11 cellular contexts compared by ENCODE assay signal in the genomic region with DNA sequence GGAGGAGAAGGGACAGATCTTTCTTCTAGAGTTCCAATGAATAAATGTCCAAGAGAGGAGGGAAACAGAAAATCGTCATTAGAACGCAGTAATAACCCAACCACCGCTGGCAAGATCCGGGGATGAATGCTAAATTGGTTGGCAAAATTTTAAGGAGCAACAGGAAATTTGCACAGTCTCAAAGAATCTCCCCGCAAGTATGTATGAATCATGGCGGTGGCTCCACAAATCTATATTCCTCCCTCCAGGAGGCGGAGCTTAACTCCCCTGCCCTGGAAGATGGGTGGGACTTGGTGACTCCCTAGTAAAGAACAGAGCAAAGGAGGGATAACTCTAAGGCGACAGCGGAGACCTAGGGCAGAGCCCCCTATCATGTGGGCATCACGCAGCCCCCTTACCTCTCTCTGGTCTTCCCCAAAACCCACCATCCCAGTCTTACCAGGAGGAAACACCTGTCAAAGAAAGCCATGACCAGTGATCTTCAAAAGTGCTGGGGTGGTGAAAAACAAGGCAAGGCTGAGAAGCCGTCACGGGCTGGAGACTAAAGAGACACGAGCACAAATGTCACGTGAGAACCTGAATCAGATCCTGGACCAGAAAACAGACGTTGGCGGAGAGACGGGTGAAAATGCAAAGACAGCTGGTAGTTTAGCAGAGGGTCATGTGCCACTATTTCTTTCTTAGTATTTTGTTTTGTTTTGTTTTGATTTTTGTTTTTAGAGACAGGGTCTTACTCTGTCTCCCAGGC.
DNase-seq lines count a peak whose midpoint lies in the region; ATAC-seq and TF ChIP-seq lines count a peak whose summit lies in the region.
"Had no signal": no experiment of that assay in that cellular context is flagged by ENCODE, and none has a peak within 500 bp of the region (broad histone marks: within the 10 kb centered on the region; RNA-seq: fewer than 3 reads in every experiment).

No MANE protein-coding gene starts in this region.

- H3K4me3 ChIP-seq in AG10803 (ENCODE audit: low read length) = peak overlapping the region; percentile 22
- no peak overlapping the region for H3K4me3 ChIP-seq in effector memory CD4-positive, alpha-beta T cell (ENCODE audit: insufficient read depth, low read depth, low read length, poor library complexity, severe bottlenecking)

- no peaks in the 10 kb centered on the region for H3K9me3 Mint-ChIP-seq in endothelial cell (ENCODE audit: unreplicated experiment)
- H3K9me3 Mint-ChIP-seq in nephron = no peaks in the 10 kb centered on the region
- H3K9me3 Mint-ChIP-seq: activated CD4-positive, alpha-beta T cell treated with anti-CD3 and anti-CD28 coated beads, Interleukin-2, amount 10 ng/mL, durations not matched to agents 7 days and 5 days had no signal

- peaks cover 23% of the 10 kb centered on the region for H3K27me3 Mint-ChIP-seq in endothelial cell (ENCODE audit: unreplicated experiment)
- H3K27me3 Mint-ChIP-seq in nephron (ENCODE audit: low read depth) = no peaks in the 10 kb centered on the region
- H3K27me3 Mint-ChIP-seq: activated CD4-positive, alpha-beta T cell treated with anti-CD3 and anti-CD28 coated beads, Interleukin-2, amount 10 ng/mL, durations not matched to agents 7 days and 5 days had no signal

- H3K27ac Mint-ChIP-seq in endothelial cell (ENCODE audit: unreplicated experiment) (peak overlapping the region; percentile 70), nephron (peak overlapping the region; percentile 28 to 86 (median 60))
- H3K27ac Mint-ChIP-seq: activated CD4-positive, alpha-beta T cell treated with anti-CD3 and anti-CD28 coated beads, Interleukin-2, amount 10 ng/mL, durations not matched to agents 7 days and 5 days had no signal

- DNase-seq in AG10803 (ENCODE audit: low read depth) = peak; percentile 96
- peak; percentile 88 for DNase-seq in NCI-H226
- no peak for DNase-seq in endothelial cell (ENCODE audit: low spot score)
- DNase-seq in effector memory CD4-positive, alpha-beta T cell = no peak
- no peak for DNase-seq in DMS53 treated with DMSO at 0.1 percent for 48 hours (lab: John Stamatoyannopoulos, UW; ENCODE audit: unreplicated experiment)
- no peak for DNase-seq in NOMO-1 treated with DMSO at 0.1 percent for 48 hours (lab: John Stamatoyannopoulos, UW; ENCODE audit: unreplicated experiment)
- DNase-seq: activated CD4-positive, alpha-beta T cell treated with anti-CD3 and anti-CD28 coated beads, Interleukin-2, amount 10 ng/mL, durations not matched to agents 7 days and 5 days; DMS153; NCI-H748 treated with DMSO at 0.1 percent for 48 hours had no signal

- no peaks in the 10 kb centered on the region for H3K4me1 ChIP-seq in effector memory CD4-positive, alpha-beta T cell (ENCODE audit: control insufficient read depth, insufficient read depth, low read length, poor library complexity, severe bottlenecking)

- ATAC-seq in HG03025 (IDR thresholded peaks at IDR 0.05; ENCODE audit: low FRiP score, unreplicated experiment) = no peak

- H3K36me3 ChIP-seq in effector memory CD4-positive, alpha-beta T cell (ENCODE audit: control insufficient read depth, insufficient read depth, low read length) = peaks cover 35% of the 10 kb centered on the region

- peaks cover 13% of the 10 kb centered on the region for H3K4me1 Mint-ChIP-seq in endothelial cell (ENCODE audit: unreplicated experiment)
- peaks cover 52% of the 10 kb centered on the region for H3K4me1 Mint-ChIP-seq in nephron

- H3K36me3 Mint-ChIP-seq in endothelial cell (ENCODE audit: low read depth, unreplicated experiment) (peaks cover 23% of the 10 kb centered on the region), nephron (ENCODE audit: low read depth) (peaks cover 38% of the 10 kb centered on the region)

- no peak for TF ChIP-seq CTCF in AG10803 (conservative IDR thresholded peaks at IDR 0.05; ENCODE audit: low read length)
- no peak for TF ChIP-seq CTCF in endothelial cell (IDR thresholded peaks at IDR 0.05; ENCODE audit: unreplicated experiment)
- TF ChIP-seq CTCF in nephron (IDR thresholded peaks at IDR 0.05; ENCODE audit: unreplicated experiment in 3 of 3) = no peak

- no peaks in the 10 kb centered on the region for H3K27me3 ChIP-seq in effector memory CD4-positive, alpha-beta T cell (replicated peaks; ENCODE audit: control insufficient read depth, insufficient read depth, low read length, poor library complexity, severe bottlenecking)

- H3K9me3 ChIP-seq in effector memory CD4-positive, alpha-beta T cell (ENCODE audit: control insufficient read depth, low read length) = no peaks in the 10 kb centered on the region

- no peak overlapping the region for H3K27ac ChIP-seq in effector memory CD4-positive, alpha-beta T cell (ENCODE audit: insufficient read depth, low read length, poor library complexity, severe bottlenecking)

- H3K4me3 Mint-ChIP-seq in endothelial cell (ENCODE audit: unreplicated experiment) (no peak overlapping the region), nephron (no peak overlapping the region)
- H3K4me3 Mint-ChIP-seq: activated CD4-positive, alpha-beta T cell treated with anti-CD3 and anti-CD28 coated beads, Interleukin-2, amount 10 ng/mL, durations not matched to agents 7 days and 5 days had no signal

Comparison
In these comparisons a context has a peak if more than half of its experiments do, and no peak if none do; other contexts are left out.
1. DNase-seq: peak in AG10803 (single experiment) and NCI-H226 (single experiment); none in endothelial cell (single experiment), effector memory CD4-positive, alpha-beta T cell (0 of 3), DMS53 treated with DMSO at 0.1 percent for 48 hours (single experiment) and NOMO-1 treated with DMSO at 0.1 percent for 48 hours (single experiment).